In genomic region chr11:3950996-3951662, GRCh38 we compare ENCODE assay signal across 9 cellular contexts.
A peak's percentile ranks its signal among the peaks of the same experiment; 100 is the strongest.
DNase-seq lines count a peak whose midpoint lies in the region; ATAC-seq and TF ChIP-seq lines count a peak whose summit lies in the region.
"Had no signal": no experiment of that assay in that cellular context is flagged by ENCODE, and none has a peak within 500 bp of the region (broad histone marks: within the 10 kb centered on the region; RNA-seq: fewer than 3 reads in every experiment).

No MANE protein-coding gene starts in this region.

- H3K9me1 ChIP-seq in IMR-90 (ENCODE audit: insufficient read depth, low read length), result peaks cover 8% of the 10 kb centered on the region; the same call in 1 of the 2 replicates

- no peak overlapping the region for H3K14ac ChIP-seq in IMR-90 (replicated peaks; ENCODE audit: low read depth, low read length)

- no peak overlapping the region for H3K9ac ChIP-seq in IMR-90 (ENCODE audit: low read depth, low read length)

- CTCF ChIA-PET in IMR-90 (lab: Yijun Ruan, JAX), result no interaction called here

- H4K91ac ChIP-seq in IMR-90 (ENCODE audit: insufficient read depth, low read depth, low read length), result no peak overlapping the region

- H2BK5ac ChIP-seq in IMR-90 (ENCODE audit: low read depth, low read length, poor library complexity, severe bottlenecking), result no peak overlapping the region

- intact Hi-C loops in IMR-90 (cut with micrococcal nuclease) (no loop called here), lower lobe of right lung (cut with DNase I) (no loop called here)

- DNase-seq in Ammon's horn (ENCODE audit: low spot score), result peak; percentile 13
- peak; percentile 81 for DNase-seq in IMR-90
- peak; percentile 65 to 82 for DNase-seq in cardiac fibroblast (ENCODE audit: low read depth in 2 of 2)
- DNase-seq in lower lobe of right lung, result no peak
- no peak for DNase-seq in SHP77 treated with DMSO at 0.1 percent for 48 hours (lab: John Stamatoyannopoulos, UW)

- peaks cover 14% of the 10 kb centered on the region for H3K4me1 ChIP-seq in IMR-90 (ENCODE audit: control insufficient read depth, insufficient read depth, low read length)
- H3K4me1 ChIP-seq in lower lobe of right lung, result peaks cover 52% of the 10 kb centered on the region

- H4K8ac ChIP-seq in IMR-90 (ENCODE audit: low read depth in 2 of 2, low read length in 2 of 2), result no peak overlapping the region

- H2AK9ac ChIP-seq in IMR-90 (replicated peaks; ENCODE audit: low read depth, low read length, poor library complexity), result no peak overlapping the region

- dilution Hi-C loops in IMR-90 (cut with HindIII; ENCODE audit: low sequenced_read_pairs, unreplicated experiment), result no loop called here

- 0 out of 2 replicates have a peak overlapping the region, but pooled peaks have one; percentile 10 for H3K23ac ChIP-seq in IMR-90 (ENCODE audit: low read depth, low read length)

- H3K4me3 ChIP-seq in IMR-90 (ENCODE audit: insufficient read depth, low read depth, low read length) (no peak overlapping the region), cardiac fibroblast (replicated peaks in 1 of 2; ENCODE audit: low read depth in 2 of 2, low read length in 2 of 2) (no peak overlapping the region), lower lobe of right lung (no peak overlapping the region)

- no peak overlapping the region for H2AK5ac ChIP-seq in IMR-90 (ENCODE audit: low read depth, low read length)

- H2AFZ ChIP-seq in IMR-90 (replicated peaks; ENCODE audit: low read length, poor library complexity), result no peak overlapping the region

- no peak overlapping the region for H3K56ac ChIP-seq in IMR-90 (ENCODE audit: extremely low read depth, insufficient read depth, low read length)

- no peak overlapping the region for H3K18ac ChIP-seq in IMR-90 (ENCODE audit: low read depth, low read length)

- no peak overlapping the region for H2BK120ac ChIP-seq in IMR-90 (ENCODE audit: low read depth, low read length)

- no peaks in the 10 kb centered on the region for H3K27me3 ChIP-seq in IMR-90 (ENCODE audit: control insufficient read depth, insufficient read depth, low read length)
- no peaks in the 10 kb centered on the region for H3K27me3 ChIP-seq in lower lobe of right lung (ENCODE audit: low read depth)

- 100% methylated on average over 2 of the region's 4 CpGs; no CpG with 5 or more reads in 1 of the 2 experiments for WGBS in IMR-90 (ENCODE audit: extremely low coverage in 2 of 2, insufficient read length in 1 of 2), 2 experiments

- no peak overlapping the region for H2BK20ac ChIP-seq in IMR-90 (ENCODE audit: low read depth, low read length)

- no peak overlapping the region for H4K5ac ChIP-seq in IMR-90 (ENCODE audit: low read depth, low read length)

- no peak overlapping the region for H2BK15ac ChIP-seq in IMR-90 (ENCODE audit: low read depth, low read length)

- no peak overlapping the region for H3K27ac ChIP-seq in IMR-90 (ENCODE audit: insufficient read depth, low read length)
- peak overlapping the region; percentile 47 for H3K27ac ChIP-seq in lower lobe of right lung

- in situ Hi-C loops in IMR-90 (cut with MboI; ENCODE audit: low sequenced_read_pairs), result no loop called here

- H3K9me3 ChIP-seq in IMR-90 (ENCODE audit: control insufficient read depth, insufficient read depth, low read length) (no peaks in the 10 kb centered on the region), lower lobe of right lung (no peaks in the 10 kb centered on the region)

- no peak for TF ChIP-seq POLR2A in IMR-90 (IDR thresholded peaks at IDR 0.05; ENCODE audit: low read depth, low read length)

- H3K36me3 ChIP-seq in IMR-90 (ENCODE audit: control insufficient read depth, insufficient read depth, low read length) (no peaks in the 10 kb centered on the region), lower lobe of right lung (no peaks in the 10 kb centered on the region)

- no peaks in the 10 kb centered on the region for H4K20me1 ChIP-seq in IMR-90 (ENCODE audit: insufficient read depth, low read length)

- no peak for TF ChIP-seq CTCF in IMR-90 (conservative IDR thresholded peaks at IDR 0.05; ENCODE audit: low read depth, low read length)
- no peak for TF ChIP-seq CTCF in cardiac fibroblast (IDR thresholded peaks at IDR 0.05; ENCODE audit: low read depth, low read length)
- TF ChIP-seq CTCF in lower lobe of right lung (IDR thresholded peaks at IDR 0.05), result no peak

- peak overlapping the region; percentile 11; the same call in 1 of the 2 replicates for H3K4ac ChIP-seq in IMR-90 (ENCODE audit: low read depth, low read length)

- ATAC-seq in IMR-90 (ENCODE audit: low read depth) (peak; percentile 92), lower lobe of right lung (peak in 1 of 2 donors; percentile 53), GM18520 (IDR thresholded peaks at IDR 0.05; ENCODE audit: unreplicated experiment) (no peak), HG03159 (IDR thresholded peaks at IDR 0.05; ENCODE audit: unreplicated experiment) (no peak), HG02973 (IDR thresholded peaks at IDR 0.05; ENCODE audit: unreplicated experiment) (no peak)
- ATAC-seq: activated CD4-positive, CD25-positive, alpha-beta regulatory T cell treated with anti-CD3 and anti-CD28 coated beads, Interleukin-2, amount 50 U/mL, for 24 hours had no signal

- H3K79me1 ChIP-seq in IMR-90 (ENCODE audit: low read depth in 1 of 2, low read length in 2 of 2), result peaks cover 9 to 21% of the 10 kb centered on the region in 2 experiments; a peak in 3 of 4 replicates

- POLR2A ChIA-PET in IMR-90 (lab: Charles Lee; ENCODE audit: unreplicated experiment), result no interaction called here

- no peak overlapping the region; the same call in 1 of the 2 replicates for H3K4me2 ChIP-seq in IMR-90 (ENCODE audit: low read depth, low read length)

- BruUV-seq in IMR-90 (replicated peaks; lab: Mats Ljungman, UMichigan), result no TSS peak

- TF ChIP-seq RAD21 in IMR-90 (IDR thresholded peaks at IDR 0.05; ENCODE audit: low read length), result 0 out of 2 replicates have a peak, but pooled peaks have one; percentile 4

TF ChIP-seq in IMR-90, 13 proteins besides CTCF, POLR2A, EP300 and RAD21:
- TF ChIP-seq BHLHE40 (IDR thresholded peaks at IDR 0.05; ENCODE audit: low read depth, low read length) (peak; percentile 80), ELK1 (IDR thresholded peaks at IDR 0.05; ENCODE audit: borderline replicate concordance, low read depth, low read length) (no peak)

Comparison
In these comparisons a context has a peak if more than half of its experiments do, and no peak if none do; other contexts are left out.
1. DNase-seq: peak in Ammon's horn (single experiment), IMR-90 (single experiment) and cardiac fibroblast (2 of 2); none in lower lobe of right lung (single experiment) and SHP77 treated with DMSO at 0.1 percent for 48 hours (single experiment).